In genomic region chr18:26268454-26268853, GRCh38 we compare ENCODE assay signal across 22 cellular contexts.
"Had no signal": no experiment of that assay in that cellular context is flagged by ENCODE, and none has a peak within 500 bp of the region (broad histone marks: within the 10 kb centered on the region; RNA-seq: fewer than 3 reads in every experiment).

No MANE protein-coding gene starts in this region.

- H3K27ac ChIP-seq: cardiac muscle cell, left ventricle myocardium inferior, neural progenitor cell, psoas muscle, tibial artery had no signal

- H3K9me3 Mint-ChIP-seq: activated CD4-positive, alpha-beta memory T cell treated with anti-CD3 and anti-CD28 coated beads for 36 hours; activated naive CD8-positive, alpha-beta T cell treated with anti-CD3 and anti-CD28 coated beads for 36 hours; mesothelial cell of epicardium; naive thymus-derived CD8-positive, alpha-beta T cell; neural progenitor cell; stimulated activated naive CD8-positive, alpha-beta T cell treated with anti-CD3 and anti-CD28 coated beads, Interleukin-15, Interleukin-2, amounts not matched to agents 100 ng/mL and 50 ng/mL, for 24 hours; T-helper 1 cell treated with Interleukin-12 subunit alpha and Interleukin-12 subunit beta and Interleukin-4 antibody, amounts not matched to agents 30 μg/mL and 1 μg/mL, for 36 hours had no signal

- H3K9ac ChIP-seq: neural progenitor cell had no signal

- H3K27ac Mint-ChIP-seq: activated CD4-positive, alpha-beta memory T cell treated with anti-CD3 and anti-CD28 coated beads for 36 hours; activated naive CD8-positive, alpha-beta T cell treated with anti-CD3 and anti-CD28 coated beads for 36 hours; endodermal cell; mesothelial cell of epicardium; neural progenitor cell; stimulated activated naive CD8-positive, alpha-beta T cell treated with anti-CD3 and anti-CD28 coated beads, Interleukin-15, Interleukin-2, amounts not matched to agents 100 ng/mL and 50 ng/mL, for 24 hours; T-helper 1 cell treated with Interleukin-12 subunit alpha and Interleukin-12 subunit beta and Interleukin-4 antibody, amounts not matched to agents 30 μg/mL and 1 μg/mL, for 36 hours had no signal

- H3K36me3 ChIP-seq: cardiac muscle cell, left ventricle myocardium inferior, neural progenitor cell had no signal

- H3K4me3 Mint-ChIP-seq: activated CD4-positive, alpha-beta memory T cell treated with anti-CD3 and anti-CD28 coated beads for 36 hours; activated naive CD8-positive, alpha-beta T cell treated with anti-CD3 and anti-CD28 coated beads for 36 hours; endodermal cell; mesothelial cell of epicardium; naive thymus-derived CD8-positive, alpha-beta T cell; neural progenitor cell; stimulated activated naive CD8-positive, alpha-beta T cell treated with anti-CD3 and anti-CD28 coated beads, Interleukin-15, Interleukin-2, amounts not matched to agents 100 ng/mL and 50 ng/mL, for 24 hours; T-helper 1 cell treated with Interleukin-12 subunit alpha and Interleukin-12 subunit beta and Interleukin-4 antibody, amounts not matched to agents 30 μg/mL and 1 μg/mL, for 36 hours had no signal

- H3K4me3 ChIP-seq: cardiac muscle cell, left ventricle myocardium inferior, neural progenitor cell, psoas muscle, tibial artery had no signal

- H3K9me3 ChIP-seq: left ventricle myocardium inferior, psoas muscle, tibial artery had no signal

- ATAC-seq: naive thymus-derived CD8-positive, alpha-beta T cell; right cardiac atrium had no signal

- DNase-seq: activated CD4-positive, alpha-beta memory T cell treated with anti-CD3 and anti-CD28 coated beads for 36 hours; activated CD4-positive, alpha-beta T cell treated with anti-CD3 and anti-CD28 coated beads for 4 hours; activated CD4-positive, CD25-positive, alpha-beta regulatory T cell; activated naive CD4-positive, alpha-beta T cell treated with Interleukin-2 at 50 U/mL for 16 hours; activated naive CD8-positive, alpha-beta T cell treated with anti-CD3 and anti-CD28 coated beads for 36 hours; activated T-cell treated with anti-CD3 and anti-CD28 coated beads, Interleukin-2, amount 50 U/mL, for 48 hours; amniotic stem cell; cortex of kidney; endodermal cell; glutamatergic neuron; hippocampal formation; left ventricle myocardium inferior; naive thymus-derived CD8-positive, alpha-beta T cell; psoas muscle; right cardiac atrium; stimulated activated CD4-positive, alpha-beta T cell treated with anti-CD3 and anti-CD28 coated beads, Interleukin-1b, Interleukin-23, amount 100 ng/mL, for 48 hours; tibial artery had no signal

- H3K27me3 Mint-ChIP-seq: activated CD4-positive, alpha-beta memory T cell treated with anti-CD3 and anti-CD28 coated beads for 36 hours; activated naive CD8-positive, alpha-beta T cell treated with anti-CD3 and anti-CD28 coated beads for 36 hours; naive thymus-derived CD8-positive, alpha-beta T cell; stimulated activated naive CD8-positive, alpha-beta T cell treated with anti-CD3 and anti-CD28 coated beads, Interleukin-15, Interleukin-2, amounts not matched to agents 100 ng/mL and 50 ng/mL, for 24 hours had no signal

- H3K27me3 ChIP-seq: cardiac muscle cell, neural progenitor cell, tibial artery had no signal

- H3K4me2 ChIP-seq: neural progenitor cell had no signal

- H3K4me1 ChIP-seq: left ventricle myocardium inferior, neural progenitor cell, psoas muscle, tibial artery had no signal

- H3K4me1 Mint-ChIP-seq: neural progenitor cell had no signal

- H2AFZ ChIP-seq: neural progenitor cell had no signal
